In genomic region chr14:104863131-104863862, GRCh38 we compare ENCODE assay signal across 13 cellular contexts. TPM values are rescaled to one million over a fixed set of nuclear protein-coding genes. Genes with fewer than 3 reads are reported as not detected.
DNase-seq lines count a peak whose midpoint lies in the region; ATAC-seq, FAIRE-seq and TF ChIP-seq lines count a peak whose summit lies in the region.
"Had no signal": no experiment of that assay in that cellular context is flagged by ENCODE, and none has a peak within 500 bp of the region (broad histone marks: within the 10 kb centered on the region; RNA-seq: fewer than 3 reads in every experiment).

No MANE protein-coding gene starts in this region.

- H3K9me3 ChIP-seq in HUES48 (ENCODE audit: control insufficient read depth, insufficient read depth, low read length): no peaks in the 10 kb centered on the region; the same call in 1 of the 2 replicates
- no peaks in the 10 kb centered on the region for H3K9me3 ChIP-seq in breast epithelium
- H3K9me3 ChIP-seq in keratinocyte (ENCODE audit: control insufficient read depth, low read depth, low read length): no peaks in the 10 kb centered on the region
- no peaks in the 10 kb centered on the region for H3K9me3 ChIP-seq in MG63

- H3K27me3 Mint-ChIP-seq in progenitor cell of endocrine pancreas: no peaks in the 10 kb centered on the region

- no peak overlapping the region for H2AFZ ChIP-seq in keratinocyte (ENCODE audit: control insufficient read depth, low read length)

- peaks cover 8% of the 10 kb centered on the region for H4K20me1 ChIP-seq in keratinocyte (ENCODE audit: control insufficient read depth, extremely low read depth, insufficient read depth, low read length)

- H3K27me3 ChIP-seq in HUES48 (ENCODE audit: control insufficient read depth, insufficient read depth, low read length) (peaks cover 5% of the 10 kb centered on the region; the same call in 1 of the 2 replicates), breast epithelium (no peaks in the 10 kb centered on the region), keratinocyte (ENCODE audit: control insufficient read depth, extremely low read depth, insufficient read depth, low read length) (no peaks in the 10 kb centered on the region), MG63 (no peaks in the 10 kb centered on the region)

- H3K9me1 ChIP-seq in keratinocyte (ENCODE audit: control insufficient read depth, extremely low read depth, insufficient read depth, low read length): peaks cover 7% of the 10 kb centered on the region

- H3K79me2 ChIP-seq in keratinocyte (ENCODE audit: control insufficient read depth, insufficient read depth, low read length): peaks cover 66% of the 10 kb centered on the region

- H3K36me3 ChIP-seq in HUES48 (ENCODE audit: control insufficient read depth, insufficient read depth, low read length) (peaks cover 7% of the 10 kb centered on the region), breast epithelium (no peaks in the 10 kb centered on the region), keratinocyte (ENCODE audit: control insufficient read depth in 2 of 2, extremely low read depth in 1 of 2, insufficient read depth in 2 of 2, low read length in 2 of 2) (peaks cover 8 to 16% of the 10 kb centered on the region in 2 experiments), MG63 (no peaks in the 10 kb centered on the region; the same call in 1 of the 2 replicates)

- dilution Hi-C loops in keratinocyte (cut with MboI; ENCODE audit: extremely low pct_ligation_motif_present, low sequenced_read_pairs): no loop called here

- H3K27ac Mint-ChIP-seq in progenitor cell of endocrine pancreas: peak overlapping the region; percentile 95
- no peak overlapping the region for H3K27ac Mint-ChIP-seq in stimulated activated effector memory CD8-positive, alpha-beta T cell treated with anti-CD3 and anti-CD28 coated beads, Interleukin-12 subunit alpha, Interleukin-12 subunit beta, amount 100 ng/mL, for 72 hours
- H3K27ac Mint-ChIP-seq: activated naive CD8-positive, alpha-beta T cell treated with anti-CD3 and anti-CD28 coated beads, Interleukin-2, amount 10 ng/mL, durations not matched to agents 7 days and 5 days; CD4-positive, CD25-positive, alpha-beta regulatory T cell had no signal

- TF ChIP-seq CTCF in breast epithelium (IDR thresholded peaks at IDR 0.05) (no peak), keratinocyte (optimal IDR thresholded peaks at IDR 0.05 in 1 of 3, IDR thresholded peaks at IDR 0.05 in 1 of 3, conservative IDR thresholded peaks at IDR 0.05 in 1 of 3; ENCODE audit: extremely low read depth in 1 of 3, insufficient read depth in 2 of 3, low read length in 3 of 3) (no peak), progenitor cell of endocrine pancreas (IDR thresholded peaks at IDR 0.05; ENCODE audit: unreplicated experiment) (no peak)

- ATAC-seq in stimulated activated effector memory CD8-positive, alpha-beta T cell treated with anti-CD3 and anti-CD28 coated beads, Interleukin-12 subunit alpha, Interleukin-12 subunit beta, amount 100 ng/mL, for 72 hours: no peak

- H3K36me3 Mint-ChIP-seq in progenitor cell of endocrine pancreas (ENCODE audit: insufficient read depth): peaks cover 1% of the 10 kb centered on the region
- no peaks in the 10 kb centered on the region for H3K36me3 Mint-ChIP-seq in stimulated activated effector memory CD8-positive, alpha-beta T cell treated with anti-CD3 and anti-CD28 coated beads, Interleukin-12 subunit alpha, Interleukin-12 subunit beta, amount 100 ng/mL, for 72 hours
- H3K36me3 Mint-ChIP-seq: activated naive CD8-positive, alpha-beta T cell treated with anti-CD3 and anti-CD28 coated beads, Interleukin-2, amount 10 ng/mL, durations not matched to agents 7 days and 5 days; CD4-positive, CD25-positive, alpha-beta regulatory T cell had no signal

- intact Hi-C loops in breast epithelium (cut with DNase I; ENCODE audit: low total_unique reads): no loop called here

- no peak for TF ChIP-seq POLR2A in breast epithelium (IDR thresholded peaks at IDR 0.05)

- H3K27ac ChIP-seq in HUES48 (ENCODE audit: low read depth, low read length): no peak overlapping the region
- H3K27ac ChIP-seq in breast epithelium: peak overlapping the region; percentile 91 to 93
- H3K27ac ChIP-seq in keratinocyte (ENCODE audit: control insufficient read depth, insufficient read depth, low read length): no peak overlapping the region

- no peak overlapping the region for H3K9ac ChIP-seq in HUES48 (ENCODE audit: low read depth, low read length)
- H3K9ac ChIP-seq in keratinocyte (ENCODE audit: control insufficient read depth, extremely low read depth, insufficient read depth, low read length): peak overlapping the region; percentile 87

- H3K4me1 Mint-ChIP-seq in progenitor cell of endocrine pancreas (ENCODE audit: low read depth): peaks cover 10% of the 10 kb centered on the region
- peaks cover 16% of the 10 kb centered on the region for H3K4me1 Mint-ChIP-seq in stimulated activated effector memory CD8-positive, alpha-beta T cell treated with anti-CD3 and anti-CD28 coated beads, Interleukin-12 subunit alpha, Interleukin-12 subunit beta, amount 100 ng/mL, for 72 hours

- no peaks in the 10 kb centered on the region for H3K9me3 Mint-ChIP-seq in progenitor cell of endocrine pancreas (ENCODE audit: low read depth)
- no peaks in the 10 kb centered on the region for H3K9me3 Mint-ChIP-seq in stimulated activated effector memory CD8-positive, alpha-beta T cell treated with anti-CD3 and anti-CD28 coated beads, Interleukin-12 subunit alpha, Interleukin-12 subunit beta, amount 100 ng/mL, for 72 hours
- H3K9me3 Mint-ChIP-seq: activated naive CD8-positive, alpha-beta T cell treated with anti-CD3 and anti-CD28 coated beads, Interleukin-2, amount 10 ng/mL, durations not matched to agents 7 days and 5 days; CD4-positive, CD25-positive, alpha-beta regulatory T cell had no signal

- no peak for FAIRE-seq in keratinocyte (lab: Jason Lieb, UNC)
- FAIRE-seq: TTC549 had no signal

- peak overlapping the region; percentile 81 for H3K4me2 ChIP-seq in keratinocyte (ENCODE audit: control insufficient read depth, extremely low read depth, insufficient read depth, low read depth, low read length)

- H3K4me3 ChIP-seq in HUES48 (ENCODE audit: low read depth, low read length): peak overlapping the region; percentile 81
- H3K4me3 ChIP-seq in breast epithelium: peak overlapping the region in 2 of 3 donors; percentile 75 to 79
- peak overlapping the region in 2 of 3 experiments; percentile 84 for H3K4me3 ChIP-seq in keratinocyte (ENCODE audit: control insufficient read depth in 2 of 3, extremely low read depth in 1 of 3, insufficient read depth in 2 of 3, low read depth in 1 of 3, low read length in 3 of 3)
- H3K4me3 ChIP-seq in MG63: no peak overlapping the region

- peaks cover 6% of the 10 kb centered on the region; the same call in 1 of the 2 replicates for H3K4me1 ChIP-seq in HUES48 (ENCODE audit: control insufficient read depth, insufficient read depth, low read length)
- peaks cover 0 to 3% of the 10 kb centered on the region in 2 donors for H3K4me1 ChIP-seq in breast epithelium
- peaks cover 14% of the 10 kb centered on the region for H3K4me1 ChIP-seq in keratinocyte (ENCODE audit: control insufficient read depth, extremely low read depth, insufficient read depth, low read length)

- peak overlapping the region; percentile 87 for H3K4me3 Mint-ChIP-seq in progenitor cell of endocrine pancreas (ENCODE audit: low read depth)
- H3K4me3 Mint-ChIP-seq in stimulated activated effector memory CD8-positive, alpha-beta T cell treated with anti-CD3 and anti-CD28 coated beads, Interleukin-12 subunit alpha, Interleukin-12 subunit beta, amount 100 ng/mL, for 72 hours: no peak overlapping the region

- DNase-seq in breast epithelium (ENCODE audit: low spot score in 2 of 2): no peak
- DNase-seq in keratinocyte (ENCODE audit: low read depth, low spot score): no peak
- no peak for DNase-seq in progenitor cell of endocrine pancreas (ENCODE audit: low spot score, unreplicated experiment)
- no peak for DNase-seq in stimulated activated effector memory CD8-positive, alpha-beta T cell treated with anti-CD3 and anti-CD28 coated beads, Interleukin-12 subunit alpha, Interleukin-12 subunit beta, amount 100 ng/mL, for 72 hours (ENCODE audit: low spot score in 2 of 2)
- DNase-seq in SKM-1 treated with dmso at 0.1 percent for 144 hours (lab: John Stamatoyannopoulos, UW; ENCODE audit: unreplicated experiment): no peak
- no peak for DNase-seq in MG63
- DNase-seq: CD4-positive, CD25-positive, alpha-beta regulatory T cell; GDM1; hypothalamus; SIG-M5 had no signal

RNA-seq across cellular contexts. Expression of gene CEP170B, which starts 1.8 kb away (rescaled TPM):
- total RNA-seq in breast epithelium (10 to 100 TPM; 10.1 to 14.8 (median 13.8) TPM), progenitor cell of endocrine pancreas (48.9 and 49.3 TPM in 2 replicates)
- polyA plus RNA-seq in keratinocyte: 8.7 to 15.6 TPM (median 14.9 TPM) in 3 replicates
- 10.9 TPM for polyA plus RNA-seq in keratinocyte (2011; ENCODE audit: low read depth)
- polyA plus RNA-seq in keratinocyte (2011; cell fraction: cytosol; rRNA removed): 7.2 and 19.4 TPM in 2 replicates
- 46.1 and 66.7 TPM in 2 replicates for polyA plus RNA-seq in keratinocyte (2011; cell fraction: nucleus; rRNA removed)
- 23.0 and 30.9 TPM in 2 replicates for polyA plus RNA-seq in keratinocyte (2012; ENCODE audit: low replicate concordance)
- polyA minus RNA-seq in keratinocyte: 13.7 to 25.4 TPM (median 16.7 TPM) in 3 replicates
- 53.3 TPM for polyA minus RNA-seq in keratinocyte (2011; cell fraction: cytosol; rRNA and poly(A)+ RNA removed)
- polyA minus RNA-seq in keratinocyte (2011; cell fraction: nucleus; rRNA and poly(A)+ RNA removed): 38.9 TPM in 2 replicates
- total RNA-seq in MG63 (2014; rRNA removed; shearing (Covaris generic); ENCODE audit: low replicate concordance): 7.5 and 13.6 TPM in 2 replicates

Comparison
In these comparisons a context has a peak if more than half of its experiments do, and no peak if none do; other contexts are left out.
1. H3K27ac ChIP-seq: peak in breast epithelium (2 of 2); none in HUES48 (single experiment) and keratinocyte (single experiment).